ENCODE assay signal across 8 cellular contexts in genomic region chrX:119467842-119468185, GRCh38. TPM values are rescaled to one million over a fixed set of nuclear protein-coding genes. Genes with fewer than 3 reads are reported as not detected.
DNase-seq lines count a peak whose midpoint lies in the region; ATAC-seq and TF ChIP-seq lines count a peak whose summit lies in the region.

No MANE protein-coding gene starts in this region.

- no peaks in the 10 kb centered on the region for H3K9me3 ChIP-seq in iPS-20b (ENCODE audit: insufficient read depth, low read depth, low read length)
- H3K9me3 ChIP-seq in stomach, result no peaks in the 10 kb centered on the region

- intact Hi-C loops in activated CD4-positive, alpha-beta T cell treated with anti-CD3 and anti-CD28 coated beads, Interleukin-2, amount 10 ng/mL, durations not matched to agents 24 days and 14 days (cut with micrococcal nuclease), result loop anchor here (1.0 to 5.0 kb wide), 5 partner anchors 14 to 1001 kb away; partner anchors contain the start of genes LAMP2, NKAP, PGRMC1 and SLC25A43
- intact Hi-C loops in activated T-helper 2 cell treated with anti-CD3 and anti-CD28 coated beads, Interferon-gamma antibody, Interleukin-2, Interleukin-4, amounts not matched to agents 10 μg/mL and 5 μg/mL and 100 μg/mL, durations not matched to agents 14 hours and 24 hours and 36 hours (cut with micrococcal nuclease), result loop anchor here (2.0 to 5.0 kb wide), 2 partner anchors 69 to 224 kb away; partner anchors contain the start of genes SEPTIN6 and SLC25A43
- intact Hi-C loops in stomach (cut with DNase I; ENCODE audit: low total_unique reads), result no loop called here

- TF ChIP-seq CTCF in stomach (IDR thresholded peaks at IDR 0.05), result no peak

- no peak for TF ChIP-seq POLR2A in stomach (IDR thresholded peaks at IDR 0.05)

- H3K4me1 Mint-ChIP-seq in activated CD4-positive, alpha-beta T cell treated with anti-CD3 and anti-CD28 coated beads, Interleukin-2, amount 10 ng/mL, durations not matched to agents 24 days and 14 days, result peaks cover 6% of the 10 kb centered on the region
- peaks cover 8% of the 10 kb centered on the region for H3K4me1 Mint-ChIP-seq in activated T-helper 2 cell treated with anti-CD3 and anti-CD28 coated beads, Interferon-gamma antibody, Interleukin-2, Interleukin-4, amounts not matched to agents 10 μg/mL and 5 μg/mL and 100 μg/mL, durations not matched to agents 14 hours and 24 hours and 36 hours (ENCODE audit: low read depth)

- H3K27me3 Mint-ChIP-seq in activated CD4-positive, alpha-beta T cell treated with anti-CD3 and anti-CD28 coated beads, Interleukin-2, amount 10 ng/mL, durations not matched to agents 24 days and 14 days, result no peaks in the 10 kb centered on the region
- H3K27me3 Mint-ChIP-seq in activated T-helper 2 cell treated with anti-CD3 and anti-CD28 coated beads, Interferon-gamma antibody, Interleukin-2, Interleukin-4, amounts not matched to agents 10 μg/mL and 5 μg/mL and 100 μg/mL, durations not matched to agents 14 hours and 24 hours and 36 hours (ENCODE audit: low read depth), result no peaks in the 10 kb centered on the region

- DNase-seq in activated CD4-positive, alpha-beta T cell treated with anti-CD3 and anti-CD28 coated beads, Interleukin-2, amount 10 ng/mL, durations not matched to agents 24 days and 14 days, result no peak
- no peak for DNase-seq in activated CD4-positive, alpha-beta T cell treated with anti-CD3 and anti-CD28 coated beads, Interleukin-2, amount 50 U/mL, for 1 hour
- DNase-seq in activated T-helper 2 cell treated with anti-CD3 and anti-CD28 coated beads, Interferon-gamma antibody, Interleukin-2, Interleukin-4, amounts not matched to agents 10 μg/mL and 5 μg/mL and 100 μg/mL, durations not matched to agents 14 hours and 24 hours and 36 hours (ENCODE audit: low spot score), result no peak
- DNase-seq in stomach, result no peak
- DNase-seq in SW 1271 (lab: John Stamatoyannopoulos, UW), result no peak
- no peak for DNase-seq in amygdala (lab: John Stamatoyannopoulos, UW)

- H3K4me3 ChIP-seq in iPS-20b (ENCODE audit: low read length), result peak overlapping the region; percentile 86
- H3K4me3 ChIP-seq in stomach, result peak overlapping the region; percentile 65 to 82 (median 68)

- peaks cover 24% of the 10 kb centered on the region for H3K36me3 ChIP-seq in iPS-20b (ENCODE audit: insufficient read depth, low read depth, low read length)
- peaks cover 12 to 21% (median 20%) of the 10 kb centered on the region in 4 donors for H3K36me3 ChIP-seq in stomach

- no peaks in the 10 kb centered on the region for H3K27me3 ChIP-seq in iPS-20b (ENCODE audit: insufficient read depth, low read length)
- no peaks in the 10 kb centered on the region for H3K27me3 ChIP-seq in stomach

- ATAC-seq in HG03439 (IDR thresholded peaks at IDR 0.05; ENCODE audit: unreplicated experiment), result no peak

- TF ChIP-seq EP300 in stomach (IDR thresholded peaks at IDR 0.05), result no peak

- H3K27ac ChIP-seq in iPS-20b (ENCODE audit: low read length) (no peak overlapping the region), stomach (peak overlapping the region; percentile 72 to 98 (median 97))

- peak overlapping the region; percentile 94 for H3K4me3 Mint-ChIP-seq in activated CD4-positive, alpha-beta T cell treated with anti-CD3 and anti-CD28 coated beads, Interleukin-2, amount 10 ng/mL, durations not matched to agents 24 days and 14 days
- H3K4me3 Mint-ChIP-seq in activated T-helper 2 cell treated with anti-CD3 and anti-CD28 coated beads, Interferon-gamma antibody, Interleukin-2, Interleukin-4, amounts not matched to agents 10 μg/mL and 5 μg/mL and 100 μg/mL, durations not matched to agents 14 hours and 24 hours and 36 hours (ENCODE audit: low read depth), result peak overlapping the region; percentile 88

- WGBS in stomach, 5 donors, result 7 to 62% (median 20%) methylated on average over 5 to 8 of the region's 8 CpGs

- H3K9me3 Mint-ChIP-seq in activated CD4-positive, alpha-beta T cell treated with anti-CD3 and anti-CD28 coated beads, Interleukin-2, amount 10 ng/mL, durations not matched to agents 24 days and 14 days, result no peaks in the 10 kb centered on the region
- H3K9me3 Mint-ChIP-seq in activated T-helper 2 cell treated with anti-CD3 and anti-CD28 coated beads, Interferon-gamma antibody, Interleukin-2, Interleukin-4, amounts not matched to agents 10 μg/mL and 5 μg/mL and 100 μg/mL, durations not matched to agents 14 hours and 24 hours and 36 hours, result no peaks in the 10 kb centered on the region

- peak overlapping the region; percentile 87 for H3K27ac Mint-ChIP-seq in activated CD4-positive, alpha-beta T cell treated with anti-CD3 and anti-CD28 coated beads, Interleukin-2, amount 10 ng/mL, durations not matched to agents 24 days and 14 days
- peak overlapping the region; percentile 62 for H3K27ac Mint-ChIP-seq in activated T-helper 2 cell treated with anti-CD3 and anti-CD28 coated beads, Interferon-gamma antibody, Interleukin-2, Interleukin-4, amounts not matched to agents 10 μg/mL and 5 μg/mL and 100 μg/mL, durations not matched to agents 14 hours and 24 hours and 36 hours

- H3K36me3 Mint-ChIP-seq in activated CD4-positive, alpha-beta T cell treated with anti-CD3 and anti-CD28 coated beads, Interleukin-2, amount 10 ng/mL, durations not matched to agents 24 days and 14 days (ENCODE audit: low read depth), result peaks cover 21% of the 10 kb centered on the region
- peaks cover 20% of the 10 kb centered on the region for H3K36me3 Mint-ChIP-seq in activated T-helper 2 cell treated with anti-CD3 and anti-CD28 coated beads, Interferon-gamma antibody, Interleukin-2, Interleukin-4, amounts not matched to agents 10 μg/mL and 5 μg/mL and 100 μg/mL, durations not matched to agents 14 hours and 24 hours and 36 hours (ENCODE audit: low read depth)

- H3K4me1 ChIP-seq in iPS-20b (ENCODE audit: insufficient read depth, low read length) (peaks cover 6% of the 10 kb centered on the region; the same call in 1 of the 2 replicates), stomach (peaks cover 0 to 20% (median 9%) of the 10 kb centered on the region in 4 donors)

- H3K9ac ChIP-seq in iPS-20b (ENCODE audit: low read depth, low read length), result peak overlapping the region; percentile 51; the same call in 1 of the 2 replicates

RNA-seq across cellular contexts. Expression of gene SLC25A5, which starts 0.4 kb away (rescaled TPM):
- 532 and 544 TPM in 2 replicates for total RNA-seq in activated CD4-positive, alpha-beta T cell treated with anti-CD3 and anti-CD28 coated beads, Interleukin-2, amount 10 ng/mL, durations not matched to agents 24 days and 14 days
- 523 and 528 TPM in 2 replicates for total RNA-seq in activated T-helper 2 cell treated with anti-CD3 and anti-CD28 coated beads, Interferon-gamma antibody, Interleukin-2, Interleukin-4, amounts not matched to agents 10 μg/mL and 5 μg/mL and 100 μg/mL, durations not matched to agents 14 hours and 24 hours and 36 hours
- 100 to 1,000 TPM; 108 to 324 (median 153) TPM for total RNA-seq in stomach
- 100 to 1,000 TPM; 330 to 907 (median 549) TPM for polyA plus RNA-seq in stomach
